9 cellular contexts compared by ENCODE assay signal in genomic region chr4:84971319-84971932, GRCh38. TPM values are rescaled to one million over a fixed set of nuclear protein-coding genes. Genes with fewer than 3 reads are reported as not detected.
A peak's percentile ranks its signal among the peaks of the same experiment; 100 is the strongest.
DNase-seq lines count a peak whose midpoint lies in the region; ATAC-seq and TF ChIP-seq lines count a peak whose summit lies in the region.
"Had no signal": no experiment of that assay in that cellular context is flagged by ENCODE, and none has a peak within 500 bp of the region (broad histone marks: within the 10 kb centered on the region; RNA-seq: fewer than 3 reads in every experiment).

No MANE protein-coding gene starts in this region.

- CTCF ChIA-PET in AG04449 (lab: Yijun Ruan, JAX), result interaction anchor here (0.7 to 4.0 kb wide), 38 partner anchors 10 to 395 kb away, joined by 3 to 141 read pairs (median 5); no protein-coding TSS in a partner anchor

- ATAC-seq in GM18867 (IDR thresholded peaks at IDR 0.05; ENCODE audit: unreplicated experiment), result peak; percentile 73
- no peak for ATAC-seq in stimulated activated memory B cell treated with anti-CD40 and anti-IgM and Interleukin-4, amounts not matched to agents 10 μg/mL and 1 μg/mL and 100 μg/mL, for 72 hours

- TF ChIP-seq CTCF in AG04449 (IDR thresholded peaks at IDR 0.05; ENCODE audit: insufficient read depth, low read length, missing control alignments) (peak; percentile 13), adrenal gland (IDR thresholded peaks at IDR 0.05) (peak; percentile 47 to 81 (median 64))

- TF ChIP-seq POLR2A in adrenal gland (IDR thresholded peaks at IDR 0.05), result no peak

- peaks cover 34% of the 10 kb centered on the region for H3K27me3 Mint-ChIP-seq in stimulated activated memory B cell treated with anti-CD40 and anti-IgM and Interleukin-4, amounts not matched to agents 10 μg/mL and 1 μg/mL and 100 μg/mL, for 72 hours

- no peak overlapping the region for H3K27ac ChIP-seq in adrenal gland

- H3K4me3 Mint-ChIP-seq in stimulated activated memory B cell treated with anti-CD40 and anti-IgM and Interleukin-4, amounts not matched to agents 10 μg/mL and 1 μg/mL and 100 μg/mL, for 72 hours, result no peak overlapping the region
- H3K4me3 Mint-ChIP-seq: activated naive CD8-positive, alpha-beta T cell treated with anti-CD3 and anti-CD28 coated beads, Interleukin-2, amount 10 ng/mL, durations not matched to agents 7 days and 5 days had no signal

- no peaks in the 10 kb centered on the region for H3K27me3 ChIP-seq in adrenal gland

- POLR2A ChIA-PET in AG04449 (lab: Yijun Ruan, JAX), result no interaction called here

- H3K9me3 Mint-ChIP-seq in stimulated activated memory B cell treated with anti-CD40 and anti-IgM and Interleukin-4, amounts not matched to agents 10 μg/mL and 1 μg/mL and 100 μg/mL, for 72 hours, result no peaks in the 10 kb centered on the region
- H3K9me3 Mint-ChIP-seq: activated naive CD8-positive, alpha-beta T cell treated with anti-CD3 and anti-CD28 coated beads, Interleukin-2, amount 10 ng/mL, durations not matched to agents 7 days and 5 days had no signal

- H3K4me3 ChIP-seq in AG04449 (ENCODE audit: low read depth, low read length) (no peak overlapping the region), adrenal gland (no peak overlapping the region)

- no peaks in the 10 kb centered on the region for H3K36me3 Mint-ChIP-seq in stimulated activated memory B cell treated with anti-CD40 and anti-IgM and Interleukin-4, amounts not matched to agents 10 μg/mL and 1 μg/mL and 100 μg/mL, for 72 hours
- H3K36me3 Mint-ChIP-seq: activated naive CD8-positive, alpha-beta T cell treated with anti-CD3 and anti-CD28 coated beads, Interleukin-2, amount 10 ng/mL, durations not matched to agents 7 days and 5 days had no signal

- DNase-seq in AG04449 (ENCODE audit: low read depth, low spot score) (no peak), NCI-H1694 (lab: John Stamatoyannopoulos, UW) (peak; percentile 45), adrenal gland (no peak), left kidney (ENCODE audit: low read depth, low spot score) (peak; percentile 69)
- no peak for DNase-seq in stimulated activated CD8-positive, alpha-beta memory T cell treated with anti-CD3 and anti-CD28 coated beads, Interleukin-4, amount 100 ng/mL, for 48 hours
- no peak for DNase-seq in activated CD8-positive, alpha-beta memory T cell treated with anti-CD3 and anti-CD28 coated beads for 24 hours
- DNase-seq: activated naive CD8-positive, alpha-beta T cell treated with anti-CD3 and anti-CD28 coated beads, Interleukin-2, amount 10 ng/mL, durations not matched to agents 7 days and 5 days had no signal

- H3K27ac Mint-ChIP-seq in stimulated activated memory B cell treated with anti-CD40 and anti-IgM and Interleukin-4, amounts not matched to agents 10 μg/mL and 1 μg/mL and 100 μg/mL, for 72 hours, result no peak overlapping the region
- H3K27ac Mint-ChIP-seq: activated naive CD8-positive, alpha-beta T cell treated with anti-CD3 and anti-CD28 coated beads, Interleukin-2, amount 10 ng/mL, durations not matched to agents 7 days and 5 days had no signal

- intact Hi-C loops in adrenal gland (cut with DNase I), result loop anchor here in 1 of 2 donors (2.0 kb wide), 1 partner anchor 221 kb away; no protein-coding TSS in a partner anchor

- H3K36me3 ChIP-seq in adrenal gland (replicated peaks in 1 of 2), result no peaks in the 10 kb centered on the region

- H3K4me1 ChIP-seq in adrenal gland (replicated peaks in 1 of 2), result peaks cover 0 to 15% of the 10 kb centered on the region in 2 donors

- no peaks in the 10 kb centered on the region for H3K9me3 ChIP-seq in adrenal gland (replicated peaks in 1 of 3)

- peaks cover 10% of the 10 kb centered on the region for H3K4me1 Mint-ChIP-seq in stimulated activated memory B cell treated with anti-CD40 and anti-IgM and Interleukin-4, amounts not matched to agents 10 μg/mL and 1 μg/mL and 100 μg/mL, for 72 hours

- WGBS in adrenal gland, 4 donors, result 6 to 15% (median 9%) methylated on average over 3 of the region's 3 CpGs

RNA-seq across cellular contexts. Expression of gene WDFY3, which starts 4.9 kb away (rescaled TPM):
- 100 to 1,000 TPM in 5 of 8 donors, 10 to 100 TPM in 3; 70.2 to 284 (median 107) TPM for total RNA-seq in adrenal gland
- polyA plus RNA-seq in adrenal gland, result 10 to 100 TPM in 2 of 3 donors, 1 to 10 TPM in 1; 9.5 to 28.4 (median 10.7) TPM

Comparison
In these comparisons a context has a peak if more than half of its experiments do, and no peak if none do; other contexts are left out.
1. DNase-seq: peak in NCI-H1694 (single experiment) and left kidney (single experiment); none in AG04449 (single experiment), adrenal gland (0 of 7), stimulated activated CD8-positive, alpha-beta memory T cell treated with anti-CD3 and anti-CD28 coated beads, Interleukin-4, amount 100 ng/mL, for 48 hours (single experiment) and activated CD8-positive, alpha-beta memory T cell treated with anti-CD3 and anti-CD28 coated beads for 24 hours (single experiment).